Comparison of ENCODE assay signal across 21 cellular contexts in the genomic region with DNA sequence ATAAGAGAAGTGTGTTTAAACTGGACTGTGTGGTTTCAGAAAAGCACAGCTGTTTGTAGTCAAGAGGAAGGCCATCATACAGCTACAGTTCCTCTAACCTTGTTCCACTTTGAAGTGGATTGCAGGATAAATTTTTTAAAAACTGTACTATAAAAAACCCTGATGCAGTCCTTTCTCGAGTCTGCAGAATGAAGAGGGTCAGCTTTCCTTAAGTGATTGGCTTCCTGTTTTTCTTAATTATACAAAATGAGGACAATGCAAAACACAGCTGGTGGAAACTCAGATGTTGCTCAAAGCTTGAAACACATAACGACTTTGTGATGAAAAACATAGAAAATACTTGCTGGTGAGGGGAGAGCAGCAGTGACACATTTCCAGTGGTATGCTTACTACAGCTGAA.
DNase-seq lines count a peak whose midpoint lies in the region; ATAC-seq and TF ChIP-seq lines count a peak whose summit lies in the region.
"Had no signal": no experiment of that assay in that cellular context is flagged by ENCODE, and none has a peak within 500 bp of the region (broad histone marks: within the 10 kb centered on the region; RNA-seq: fewer than 3 reads in every experiment).

No MANE protein-coding gene starts in this region.

- TF ChIP-seq CTCF in OCI-LY1 (IDR thresholded peaks at IDR 0.05; ENCODE audit: low read length) (no peak), WTC11 (IDR thresholded peaks at IDR 0.05) (no peak), smooth muscle cell (IDR thresholded peaks at IDR 0.05; ENCODE audit: borderline replicate concordance, insufficient read depth, poor library complexity, severe bottlenecking) (no peak), uterus (IDR thresholded peaks at IDR 0.05) (no peak)

- no peaks in the 10 kb centered on the region for H3K36me3 Mint-ChIP-seq in WTC11

- 38% methylated on average over 2 of the region's 2 CpGs for WGBS in smooth muscle cell (ENCODE audit: low lambda C conversion rate)

- no peak for ATAC-seq in WTC11
- no peak for ATAC-seq in HG02678 (IDR thresholded peaks at IDR 0.05; ENCODE audit: unreplicated experiment)
- ATAC-seq: Right ventricle myocardium inferior had no signal

- H3K4me2 ChIP-seq in OCI-LY1 (ENCODE audit: low read length): peak overlapping the region; percentile 60
- peak overlapping the region; percentile 32 for H3K4me2 ChIP-seq in smooth muscle cell

- no peaks in the 10 kb centered on the region for H3K27me3 Mint-ChIP-seq in WTC11 (ENCODE audit: low read depth)

- H3K27me3 ChIP-seq in OCI-LY1 (ENCODE audit: insufficient read depth, low read length): no peaks in the 10 kb centered on the region
- H3K27me3 ChIP-seq in smooth muscle cell (ENCODE audit: low read depth): no peaks in the 10 kb centered on the region
- H3K27me3 ChIP-seq in uterus: no peaks in the 10 kb centered on the region
- H3K27me3 ChIP-seq: SJSA1 had no signal

- H3K4me1 ChIP-seq in OCI-LY1 (ENCODE audit: insufficient read depth, low read length, severe bottlenecking) (peaks cover 44% of the 10 kb centered on the region), smooth muscle cell (ENCODE audit: low read depth) (no peaks in the 10 kb centered on the region), uterus (no peaks in the 10 kb centered on the region)
- H3K4me1 ChIP-seq: SJSA1 had no signal

- TF ChIP-seq POLR2A in uterus (IDR thresholded peaks at IDR 0.05): no peak

- CTCF ChIA-PET in WTC11 (lab: Charles Lee): interaction anchor here (0.7 to 2.1 kb wide), 4 partner anchors 8 to 176 kb away, joined by 3 to 10 read pairs (median 4); no protein-coding TSS in a partner anchor

- H3K9ac ChIP-seq in OCI-LY1 (ENCODE audit: low read length): peak overlapping the region; percentile 47; the same call in 1 of the 2 replicates
- H3K9ac ChIP-seq in smooth muscle cell (ENCODE audit: low read depth): no peak overlapping the region

- H3K27ac ChIP-seq in OCI-LY1 (ENCODE audit: low read depth, low read length, poor library complexity, severe bottlenecking) (peak overlapping the region; percentile 93), smooth muscle cell (ENCODE audit: low read depth) (no peak overlapping the region), uterus (no peak overlapping the region)
- H3K27ac ChIP-seq: SJSA1 had no signal

- no peaks in the 10 kb centered on the region for H4K20me1 ChIP-seq in OCI-LY1 (ENCODE audit: insufficient read depth, low read length)
- H4K20me1 ChIP-seq in smooth muscle cell (ENCODE audit: low read depth): no peaks in the 10 kb centered on the region

- H3K36me3 ChIP-seq in OCI-LY1 (ENCODE audit: insufficient read depth, low read length) (no peaks in the 10 kb centered on the region), smooth muscle cell (ENCODE audit: low read depth) (no peaks in the 10 kb centered on the region), uterus (no peaks in the 10 kb centered on the region)
- H3K36me3 ChIP-seq: SJSA1 had no signal

- DNase-seq in NOMO-1 treated with DMSO at 0.1 percent for 48 hours (lab: John Stamatoyannopoulos, UW; ENCODE audit: unreplicated experiment): peak; percentile 10
- DNase-seq in NOMO-1 treated with dmso at 0.1 percent for 144 hours (lab: John Stamatoyannopoulos, UW; ENCODE audit: unreplicated experiment): no peak
- no peak for DNase-seq in WTC11 (ENCODE audit: low spot score)
- DNase-seq in smooth muscle cell (lab: John Stamatoyannopoulos, UW; ENCODE audit: unreplicated experiment): no peak
- no peak for DNase-seq in activated CD8-positive, alpha-beta memory T cell treated with anti-CD3 and anti-CD28 coated beads for 24 hours
- DNase-seq in uterus: no peak
- DNase-seq: AML-193, DMS53, EL, GF-D8, MM.1S, NCI-H1092 treated with DMSO at 0.1 percent for 48 hours, NCI-H1436 treated with DMSO at 0.1 percent for 48 hours, NCI-H2029 treated with DMSO at 0.1 percent for 48 hours, NCI-H446, NCI-H526 treated with DMSO at 0.1 percent for 48 hours, OCI-M1 had no signal

- H2AFZ ChIP-seq in OCI-LY1 (ENCODE audit: low read length) (no peak overlapping the region), smooth muscle cell (ENCODE audit: low read depth) (peak overlapping the region; percentile 51)

- H3F3A ChIP-seq in OCI-LY1 (ENCODE audit: insufficient read depth, low read length): no peaks in the 10 kb centered on the region
- H3F3A ChIP-seq in smooth muscle cell (ENCODE audit: low read depth): no peaks in the 10 kb centered on the region

- peaks cover 20% of the 10 kb centered on the region for H3K4me1 Mint-ChIP-seq in WTC11

- H3K9me3 ChIP-seq in OCI-LY1 (ENCODE audit: low read length) (no peaks in the 10 kb centered on the region), smooth muscle cell (replicated peaks; ENCODE audit: low read depth) (no peaks in the 10 kb centered on the region), uterus (no peaks in the 10 kb centered on the region)
- H3K9me3 ChIP-seq: SJSA1 had no signal

- H3K27ac Mint-ChIP-seq in WTC11: peak overlapping the region; percentile 35; the same call in 1 of the 2 replicates

- H3K4me3 ChIP-seq in OCI-LY1 (ENCODE audit: low read depth, low read length, poor library complexity, severe bottlenecking) (peak overlapping the region; percentile 34), smooth muscle cell (no peak overlapping the region), uterus (no peak overlapping the region)
- H3K4me3 ChIP-seq: SJSA1 had no signal

- H3K4me3 Mint-ChIP-seq in WTC11: no peak overlapping the region

- no peaks in the 10 kb centered on the region for H3K79me2 ChIP-seq in OCI-LY1 (ENCODE audit: insufficient read depth, low read length)
- no peaks in the 10 kb centered on the region for H3K79me2 ChIP-seq in smooth muscle cell (ENCODE audit: low read depth)

- intact Hi-C loops in uterus (cut with DNase I; ENCODE audit: low total_unique reads): no loop called here

- H3K9me3 Mint-ChIP-seq in WTC11: no peaks in the 10 kb centered on the region

- POLR2A ChIA-PET in WTC11 (lab: Charles Lee): no interaction called here

- no peaks in the 10 kb centered on the region for H3K9me2 ChIP-seq in OCI-LY1 (ENCODE audit: low read depth, low read length)

TF ChIP-seq in WTC11, 78 proteins besides CTCF, POLR2A, EP300 and RAD21:
- TF ChIP-seq JUN (CRISPR knock-in tag; IDR thresholded peaks at IDR 0.05) (no peak), NR2C2 (CRISPR knock-in tag; IDR thresholded peaks at IDR 0.05) (no peak)
